Comparison of ENCODE assay signal across 26 cellular contexts in the genomic region with DNA sequence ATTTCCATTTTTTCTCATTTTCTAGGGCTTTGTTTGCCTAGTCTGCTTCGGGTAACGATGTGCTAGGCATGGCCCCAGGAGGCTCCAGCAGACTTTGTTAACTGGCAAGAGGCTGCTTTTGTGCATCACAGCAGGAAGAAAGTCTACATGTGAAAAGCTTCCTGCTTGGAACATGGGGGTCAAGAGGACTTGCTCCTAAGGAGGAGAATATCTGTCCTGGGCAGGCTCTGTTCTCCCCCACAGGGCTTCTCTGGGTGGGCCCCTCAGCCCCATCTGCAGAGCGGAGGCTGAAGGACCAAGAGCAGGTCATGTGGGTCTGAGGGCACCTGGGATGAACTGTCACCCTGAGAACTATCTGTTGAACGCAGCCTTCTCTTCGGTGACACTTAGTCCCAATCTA.
DNase-seq lines count a peak whose midpoint lies in the region; ATAC-seq and TF ChIP-seq lines count a peak whose summit lies in the region.
"Had no signal": no experiment of that assay in that cellular context is flagged by ENCODE, and none has a peak within 500 bp of the region (broad histone marks: within the 10 kb centered on the region; RNA-seq: fewer than 3 reads in every experiment).

No MANE protein-coding gene starts in this region.

- no peak overlapping the region for H2BK20ac ChIP-seq in H9 (ENCODE audit: low read depth, low read length, poor library complexity, severe bottlenecking)

- H3K18ac ChIP-seq in H9 (ENCODE audit: insufficient read length, low read depth, low read length), result no peak overlapping the region

- no peak overlapping the region for H2BK15ac ChIP-seq in H9 (ENCODE audit: low read depth, low read length)

- H4K5ac ChIP-seq in H9 (ENCODE audit: insufficient read length, low read depth, low read length), result no peak overlapping the region

- H3K4me1 Mint-ChIP-seq in H9, result peaks cover 50 to 51% of the 10 kb centered on the region in 2 experiments
- H3K4me1 Mint-ChIP-seq in natural killer cell, result peaks cover 16 to 17% of the 10 kb centered on the region in 2 donors

- H3K9ac ChIP-seq in H9 (ENCODE audit: extremely low read depth, insufficient read length, low read length), result no peak overlapping the region
- peak overlapping the region; percentile 45; the same call in 1 of the 2 replicates for H3K9ac ChIP-seq in OCI-LY1 (ENCODE audit: low read length)
- H3K9ac ChIP-seq: BLaER1 treated with 17β-estradiol and CSF1 and Interleukin-3, amounts not matched to agents 10 nM and 100 nM; GM23248 had no signal

- H3K27me3 ChIP-seq in H9 (ENCODE audit: insufficient read depth, low read length) (no peaks in the 10 kb centered on the region), OCI-LY1 (ENCODE audit: insufficient read depth, low read length) (no peaks in the 10 kb centered on the region), esophagus muscularis mucosa (no peaks in the 10 kb centered on the region)
- no peaks in the 10 kb centered on the region for H3K27me3 ChIP-seq in effector memory CD4-positive, alpha-beta T cell (replicated peaks; ENCODE audit: control insufficient read depth, insufficient read depth, low read length, poor library complexity, severe bottlenecking)
- H3K27me3 ChIP-seq: adrenal gland; BLaER1 treated with 17β-estradiol and CSF1 and Interleukin-3, amounts not matched to agents 10 nM and 100 nM; ovary had no signal

- H3K27ac Mint-ChIP-seq in H9 (no peak overlapping the region), natural killer cell (no peak overlapping the region)
- H3K27ac Mint-ChIP-seq: activated CD4-positive, alpha-beta memory T cell treated with anti-CD3 and anti-CD28 coated beads, Interleukin-2, amount 10 ng/mL, durations not matched to agents 7 days and 5 days; activated naive CD4-positive, alpha-beta T cell treated with anti-CD3 and anti-CD28 coated beads for 36 hours; nephron progenitor cell had no signal

- peak; percentile 69 for DNase-seq in H9
- peak; percentile 75 for DNase-seq in esophagus muscularis mucosa (ENCODE audit: extremely low spot score)
- DNase-seq in retina, result peak; percentile 46
- no peak for DNase-seq in natural killer cell
- no peak for DNase-seq in effector memory CD4-positive, alpha-beta T cell
- no peak for DNase-seq in NCI-H526 (lab: John Stamatoyannopoulos, UW)
- no peak for DNase-seq in H4 (ENCODE audit: low spot score)
- DNase-seq: activated CD4-positive, alpha-beta memory T cell treated with anti-CD3 and anti-CD28 coated beads, Interleukin-2, amount 10 ng/mL, durations not matched to agents 7 days and 5 days; activated CD8-positive, alpha-beta memory T cell treated with anti-CD3 and anti-CD28 coated beads, Interleukin-2, amount 50 U/mL, for 48 hours; activated naive CD4-positive, alpha-beta T cell treated with anti-CD3 and anti-CD28 coated beads for 36 hours; adrenal gland; central memory CD4-positive, alpha-beta T cell; DMS53; GM23248; MM.1S; NCI-H1436; NCI-H510A; nephron progenitor cell; ovary; SHP77; stimulated activated naive CD4-positive, alpha-beta T cell treated with Interleukin-2 at 50 U/mL for 16 hours had no signal

- no peak overlapping the region for H4K8ac ChIP-seq in H9 (replicated peaks; ENCODE audit: insufficient read length, low read depth, low read length)

- H3K4me3 Mint-ChIP-seq in H9 (no peak overlapping the region), natural killer cell (no peak overlapping the region)
- H3K4me3 Mint-ChIP-seq: activated CD4-positive, alpha-beta memory T cell treated with anti-CD3 and anti-CD28 coated beads, Interleukin-2, amount 10 ng/mL, durations not matched to agents 7 days and 5 days; activated naive CD4-positive, alpha-beta T cell treated with anti-CD3 and anti-CD28 coated beads for 36 hours; nephron progenitor cell had no signal

- H3K9me3 ChIP-seq in H9 (ENCODE audit: control insufficient read depth, low read depth, low read length) (no peaks in the 10 kb centered on the region), OCI-LY1 (ENCODE audit: low read length) (no peaks in the 10 kb centered on the region), esophagus muscularis mucosa (no peaks in the 10 kb centered on the region)
- no peaks in the 10 kb centered on the region for H3K9me3 ChIP-seq in effector memory CD4-positive, alpha-beta T cell (ENCODE audit: control insufficient read depth, low read length)
- H3K9me3 ChIP-seq: adrenal gland; BLaER1 treated with 17β-estradiol and CSF1 and Interleukin-3, amounts not matched to agents 10 nM and 100 nM; ovary had no signal

- peaks cover 0 to 10% (median 2%) of the 10 kb centered on the region in 3 experiments; a peak in 3 of 7 replicates for H3K36me3 Mint-ChIP-seq in H9 (ENCODE audit: insufficient read depth in 1 of 3, low read depth in 3 of 3)
- no peaks in the 10 kb centered on the region for H3K36me3 Mint-ChIP-seq in natural killer cell

- no peaks in the 10 kb centered on the region for H3K9me2 ChIP-seq in OCI-LY1 (ENCODE audit: low read depth, low read length)

- no peak overlapping the region for H3K23ac ChIP-seq in H9 (ENCODE audit: insufficient read length, low read depth, low read length)

- H3K27me3 Mint-ChIP-seq in H9 (ENCODE audit: low read depth), result peaks cover 79% of the 10 kb centered on the region
- H3K27me3 Mint-ChIP-seq in natural killer cell (ENCODE audit: low read depth in 2 of 2), result peaks cover 6 to 31% of the 10 kb centered on the region in 2 donors
- H3K27me3 Mint-ChIP-seq: activated CD4-positive, alpha-beta memory T cell treated with anti-CD3 and anti-CD28 coated beads, Interleukin-2, amount 10 ng/mL, durations not matched to agents 7 days and 5 days had no signal

- TF ChIP-seq EP300 in esophagus muscularis mucosa (IDR thresholded peaks at IDR 0.05), result no peak

- H4K20me1 ChIP-seq in H9 (ENCODE audit: control insufficient read depth, insufficient read depth, insufficient read length) (no peaks in the 10 kb centered on the region), OCI-LY1 (ENCODE audit: insufficient read depth, low read length) (no peaks in the 10 kb centered on the region)
- H4K20me1 ChIP-seq: BLaER1 treated with 17β-estradiol and CSF1 and Interleukin-3, amounts not matched to agents 10 nM and 100 nM had no signal

- no peaks in the 10 kb centered on the region for H3K79me1 ChIP-seq in H9 (ENCODE audit: insufficient read depth, low read depth, low read length, poor library complexity, severe bottlenecking)

- H2AK5ac ChIP-seq in H9 (ENCODE audit: insufficient read length, low read length), result no peak overlapping the region

- H2BK12ac ChIP-seq in H9 (ENCODE audit: insufficient read length, low read depth, low read length), result no peak overlapping the region

- no peaks in the 10 kb centered on the region for H3K23me2 ChIP-seq in H9 (ENCODE audit: insufficient read length, low read depth, low read length, poor library complexity, severe bottlenecking)

- H2BK120ac ChIP-seq in H9 (ENCODE audit: low read depth, low read length, poor library complexity, severe bottlenecking), result no peak overlapping the region

- intact Hi-C loops in esophagus muscularis mucosa (cut with DNase I), result no loop called here
- intact Hi-C loops in natural killer cell (cut with micrococcal nuclease), result no loop called here

- TF ChIP-seq CTCF in H9 (conservative IDR thresholded peaks at IDR 0.05) (no peak), OCI-LY1 (IDR thresholded peaks at IDR 0.05; ENCODE audit: low read length) (no peak), esophagus muscularis mucosa (IDR thresholded peaks at IDR 0.05) (no peak), natural killer cell (IDR thresholded peaks at IDR 0.05) (no peak)

- no peak overlapping the region for H2AFZ ChIP-seq in H9 (ENCODE audit: low read length)
- H2AFZ ChIP-seq in OCI-LY1 (ENCODE audit: low read length), result no peak overlapping the region
- H2AFZ ChIP-seq: GM23248 had no signal

- no peak for ATAC-seq in natural killer cell
- ATAC-seq: Panc1 had no signal

- H3K79me2 ChIP-seq in H9 (ENCODE audit: insufficient read depth, low read length), result no peaks in the 10 kb centered on the region
- no peaks in the 10 kb centered on the region for H3K79me2 ChIP-seq in OCI-LY1 (ENCODE audit: insufficient read depth, low read length)

- no peak overlapping the region for H3T11ph ChIP-seq in H9 (ENCODE audit: low read length)

- H3K9me3 Mint-ChIP-seq in H9 (peaks cover 0 to 3% of the 10 kb centered on the region in 2 experiments; a peak in 2 of 5 replicates), natural killer cell (no peaks in the 10 kb centered on the region)
- H3K9me3 Mint-ChIP-seq: activated naive CD4-positive, alpha-beta T cell treated with anti-CD3 and anti-CD28 coated beads for 36 hours; nephron progenitor cell had no signal

- no peak overlapping the region for H3K56ac ChIP-seq in H9 (ENCODE audit: insufficient read length, low read depth, low read length)

- H3F3A ChIP-seq in OCI-LY1 (ENCODE audit: insufficient read depth, low read length), result no peaks in the 10 kb centered on the region

- H3K4me1 ChIP-seq in H9 (ENCODE audit: insufficient read depth, low read length) (peaks cover 9% of the 10 kb centered on the region; the same call in 1 of the 2 replicates), OCI-LY1 (ENCODE audit: insufficient read depth, low read length, severe bottlenecking) (peaks cover 57% of the 10 kb centered on the region), esophagus muscularis mucosa (peaks cover 0 to 22% (median 13%) of the 10 kb centered on the region in 4 donors)
- H3K4me1 ChIP-seq in effector memory CD4-positive, alpha-beta T cell (ENCODE audit: control insufficient read depth, insufficient read depth, low read length, poor library complexity, severe bottlenecking), result peaks cover 13% of the 10 kb centered on the region
- H3K4me1 ChIP-seq: adrenal gland had no signal

- H3K36me3 ChIP-seq in OCI-LY1 (ENCODE audit: insufficient read depth, low read length) (no peaks in the 10 kb centered on the region), esophagus muscularis mucosa (no peaks in the 10 kb centered on the region)
- H3K36me3 ChIP-seq in effector memory CD4-positive, alpha-beta T cell (ENCODE audit: control insufficient read depth, insufficient read depth, low read length), result no peaks in the 10 kb centered on the region
- H3K36me3 ChIP-seq: adrenal gland; BLaER1 treated with 17β-estradiol and CSF1 and Interleukin-3, amounts not matched to agents 10 nM and 100 nM; ovary had no signal

- H2BK5ac ChIP-seq in H9 (ENCODE audit: insufficient read length, low read length), result no peak overlapping the region

- H3K27ac ChIP-seq in H9 (ENCODE audit: insufficient read length, low read depth, low read length), result no peak overlapping the region
- peak overlapping the region; percentile 94 for H3K27ac ChIP-seq in OCI-LY1 (ENCODE audit: low read depth, low read length, poor library complexity, severe bottlenecking)
- H3K27ac ChIP-seq in esophagus muscularis mucosa (replicated peaks in 1 of 4), result no peak overlapping the region
- H3K27ac ChIP-seq in effector memory CD4-positive, alpha-beta T cell (ENCODE audit: insufficient read depth, low read length, poor library complexity, severe bottlenecking), result no peak overlapping the region
- H3K27ac ChIP-seq: adrenal gland, GM23248, HL-60, ovary had no signal

- H4K91ac ChIP-seq in H9 (ENCODE audit: insufficient read length, low read depth, low read length), result no peak overlapping the region

- H3K4me3 ChIP-seq in OCI-LY1 (ENCODE audit: low read depth, low read length, poor library complexity, severe bottlenecking) (no peak overlapping the region), esophagus muscularis mucosa (no peak overlapping the region)
- no peak overlapping the region for H3K4me3 ChIP-seq in effector memory CD4-positive, alpha-beta T cell (ENCODE audit: insufficient read depth, low read depth, low read length, poor library complexity, severe bottlenecking)
- H3K4me3 ChIP-seq: adrenal gland; BLaER1 treated with 17β-estradiol and CSF1 and Interleukin-3, amounts not matched to agents 10 nM and 100 nM; GM23248; ovary; skin epidermis had no signal

- no CpG with 5 or more reads among the region's 5 CpGs for WGBS in H9 (ENCODE audit: extremely low coverage, insufficient read length, low lambda C conversion rate)
- WGBS in esophagus muscularis mucosa, result 93% methylated on average over 5 of the region's 5 CpGs

- H3K4me2 ChIP-seq in H9 (ENCODE audit: insufficient read depth, insufficient read length, low read length) (no peak overlapping the region), OCI-LY1 (ENCODE audit: low read length) (peak overlapping the region; percentile 52; the same call in 1 of the 2 replicates)

- no peak overlapping the region for H3K4ac ChIP-seq in H9 (ENCODE audit: low read depth, low read length)

- TF ChIP-seq POLR2A in esophagus muscularis mucosa (IDR thresholded peaks at IDR 0.05; ENCODE audit: low read depth), result no peak

- H3K14ac ChIP-seq in H9 (ENCODE audit: insufficient read depth, low read length), result no peak overlapping the region

Comparison
In these comparisons a context has a peak if more than half of its experiments do, and no peak if none do; other contexts are left out.
1. DNase-seq: peak in H9 (single experiment), esophagus muscularis mucosa (single experiment) and retina (single experiment); none in natural killer cell (single experiment), effector memory CD4-positive, alpha-beta T cell (0 of 3), NCI-H526 (0 of 2) and H4 (single experiment).